In genomic region chr10:60825520-60825919, GRCh38 we compare ENCODE assay signal across 26 cellular contexts.
"Had no signal": no experiment of that assay in that cellular context is flagged by ENCODE, and none has a peak within 500 bp of the region (broad histone marks: within the 10 kb centered on the region; RNA-seq: fewer than 3 reads in every experiment).

No MANE protein-coding gene starts in this region.

- H3K79me2 ChIP-seq: parathyroid adenoma had no signal

- H3K4me2 ChIP-seq: neural progenitor cell had no signal

- DNase-seq: naive thymus-derived CD4-positive, alpha-beta T cell; natural killer cell; occipital lobe; ovary; posterior cingulate gyrus; psoas muscle; right cardiac atrium; right lobe of liver; sigmoid colon; small intestine; stimulated activated CD4-positive, alpha-beta T cell treated with anti-CD3 and anti-CD28 coated beads, Interleukin-1b, Interleukin-23, amount 100 ng/mL, for 48 hours; stimulated activated CD4-positive, alpha-beta T cell treated with anti-CD3 and anti-CD28 coated beads, Interleukin-4, amount 100 ng/mL, for 1 hour; stimulated activated CD4-positive, alpha-beta T cell treated with anti-CD3 and anti-CD28 coated beads, Interleukin-4, amount 100 ng/mL, for 4 hours; stimulated activated CD8-positive, alpha-beta memory T cell treated with anti-CD3 and anti-CD28 coated beads, Interleukin-4, amount 100 ng/mL, for 48 hours; stimulated activated naive CD4-positive, alpha-beta T cell; stimulated activated naive CD8-positive, alpha-beta T cell treated with anti-CD3 and anti-CD28 coated beads, Interleukin-15, amount 100 ng/mL, for 72 hours; stimulated activated naive CD8-positive, alpha-beta T cell treated with anti-CD3 and anti-CD28 coated beads, Interleukin-15, Interleukin-2, amounts not matched to agents 100 U/mL and 50 U/mL, for 24 hours; substantia nigra; testis; tibial artery; transverse colon; upper lobe of left lung had no signal

- H3K4me3 ChIP-seq: neural progenitor cell, ovary, psoas muscle, right lobe of liver, sigmoid colon, suprapubic skin, testis, tibial artery, transverse colon, upper lobe of left lung had no signal

- ATAC-seq: naive thymus-derived CD4-positive, alpha-beta T cell; natural killer cell; psoas muscle; right cardiac atrium; right lobe of liver; stimulated activated memory B cell treated with anti-CD40 and anti-IgM and Interleukin-4, amounts not matched to agents 10 μg/mL and 1 μg/mL and 100 μg/mL, for 72 hours; stimulated activated naive CD8-positive, alpha-beta T cell treated with anti-CD3 and anti-CD28 coated beads, Interleukin-15, amount 100 ng/mL, for 72 hours; stimulated activated naive CD8-positive, alpha-beta T cell treated with anti-CD3 and anti-CD28 coated beads, Interleukin-15, Interleukin-2, amounts not matched to agents 100 U/mL and 50 U/mL, for 24 hours had no signal

- H2AFZ ChIP-seq: neural progenitor cell, parathyroid adenoma had no signal

- H3K27me3 ChIP-seq: neural progenitor cell, ovary, right lobe of liver, sigmoid colon, suprapubic skin, testis, tibial artery, transverse colon, upper lobe of left lung had no signal

- H3K9ac ChIP-seq: neural progenitor cell, parathyroid adenoma had no signal

- H3K9me3 ChIP-seq: ovary, psoas muscle, right lobe of liver, sigmoid colon, suprapubic skin, testis, tibial artery, transverse colon, upper lobe of left lung had no signal

- H3K36me3 ChIP-seq: neural progenitor cell, ovary, right lobe of liver, sigmoid colon, suprapubic skin, tibial artery, transverse colon, upper lobe of left lung had no signal

- FAIRE-seq: small intestine had no signal

- H3K27ac ChIP-seq: neural progenitor cell, ovary, parathyroid adenoma, psoas muscle, right lobe of liver, sigmoid colon, suprapubic skin, testis, tibial artery, transverse colon had no signal

- H3K4me1 ChIP-seq: neural progenitor cell, parathyroid adenoma, right lobe of liver had no signal
